Comparison of ENCODE assay signal across 21 cellular contexts in the genomic region with DNA sequence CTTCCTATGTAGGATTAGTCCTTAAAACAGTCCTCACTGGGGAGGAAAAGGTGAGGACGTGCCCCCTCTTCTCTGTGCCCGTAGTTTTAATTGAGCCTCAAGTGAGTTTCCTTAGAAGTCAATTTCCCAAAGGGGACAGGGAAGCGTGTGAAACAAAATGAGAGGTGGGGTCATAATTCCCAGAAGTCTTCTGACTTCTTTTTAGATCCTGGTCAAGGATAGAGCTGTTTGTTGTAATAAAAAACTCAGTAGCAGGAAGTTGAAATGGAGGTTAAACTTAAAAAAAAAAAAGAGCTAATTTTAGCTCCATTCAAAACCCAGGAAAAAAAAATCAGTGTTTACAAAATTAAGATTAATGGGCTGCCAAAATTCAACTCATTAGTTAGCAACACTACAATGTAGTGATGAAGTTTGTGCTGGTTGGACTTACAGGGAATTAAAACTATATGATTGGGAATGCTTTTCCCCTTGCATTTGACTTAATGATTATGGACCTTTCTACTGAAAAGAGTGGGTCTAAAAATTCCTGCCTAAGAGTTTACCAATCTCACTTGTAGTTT.
"Had no signal": no experiment of that assay in that cellular context is flagged by ENCODE, and none has a peak within 500 bp of the region (broad histone marks: within the 10 kb centered on the region; RNA-seq: fewer than 3 reads in every experiment).

No MANE protein-coding gene starts in this region.

- H3K4me3 Mint-ChIP-seq: dendritic cell treated with granulocyte-macrophage colony-stimulating factor and Interleukin-4, amounts not matched to agents 40 ng/mL and 50 ng/mL, for 4 days; effector memory CD8-positive, alpha-beta T cell; memory B cell; naive thymus-derived CD4-positive, alpha-beta T cell; nephron progenitor cell had no signal

- H3K27ac ChIP-seq: foreskin keratinocyte, lower lobe of right lung, psoas muscle, sigmoid colon, tibial artery, upper lobe of left lung, uterus had no signal

- H3K9me3 ChIP-seq: lower lobe of right lung, psoas muscle, sigmoid colon, tibial artery, upper lobe of left lung, uterus had no signal

- H3K27me3 Mint-ChIP-seq: dendritic cell treated with granulocyte-macrophage colony-stimulating factor and Interleukin-4, amounts not matched to agents 40 ng/mL and 50 ng/mL, for 4 days; effector memory CD8-positive, alpha-beta T cell; memory B cell; naive thymus-derived CD4-positive, alpha-beta T cell had no signal

- ATAC-seq: effector memory CD8-positive, alpha-beta T cell; foreskin keratinocyte; left colon; lower lobe of right lung; naive thymus-derived CD4-positive, alpha-beta T cell; psoas muscle had no signal

- H3K27ac Mint-ChIP-seq: dendritic cell treated with granulocyte-macrophage colony-stimulating factor and Interleukin-4, amounts not matched to agents 40 ng/mL and 50 ng/mL, for 4 days; effector memory CD8-positive, alpha-beta T cell; naive thymus-derived CD4-positive, alpha-beta T cell had no signal

- H3K27me3 ChIP-seq: foreskin keratinocyte, sigmoid colon, tibial artery, upper lobe of left lung, uterus had no signal

- H3K4me1 Mint-ChIP-seq: nephron progenitor cell had no signal

- H3K36me3 Mint-ChIP-seq: naive thymus-derived CD4-positive, alpha-beta T cell had no signal

- H3K9me3 Mint-ChIP-seq: nephron progenitor cell had no signal

- FAIRE-seq: colon, small intestine had no signal

- H3K4me1 ChIP-seq: lower lobe of right lung, psoas muscle, tibial artery, uterus had no signal

- H3K36me3 ChIP-seq: lower lobe of right lung, sigmoid colon, tibial artery, upper lobe of left lung, uterus had no signal

- H3K4me3 ChIP-seq: lower lobe of right lung, psoas muscle, sigmoid colon, tibial artery, upper lobe of left lung, uterus had no signal

- DNase-seq: cerebellar nuclear complex; effector memory CD8-positive, alpha-beta T cell; foreskin keratinocyte; head of caudate nucleus; hippocampal formation; left colon; lower lobe of right lung; naive thymus-derived CD4-positive, alpha-beta T cell; nephron progenitor cell; psoas muscle; retina; sigmoid colon; small intestine; stimulated activated CD4-positive, alpha-beta T cell treated with anti-CD3 and anti-CD28 coated beads, Interleukin-12 subunit alpha, Interleukin-12 subunit beta, amount 100 ng/mL, for 4 hours; stimulated activated naive CD4-positive, alpha-beta T cell treated with Interleukin-2 at 50 U/mL for 16 hours; tibial artery; upper lobe of left lung; uterus had no signal
